Comparison of ENCODE assay signal across 8 cellular contexts in the genomic region with DNA sequence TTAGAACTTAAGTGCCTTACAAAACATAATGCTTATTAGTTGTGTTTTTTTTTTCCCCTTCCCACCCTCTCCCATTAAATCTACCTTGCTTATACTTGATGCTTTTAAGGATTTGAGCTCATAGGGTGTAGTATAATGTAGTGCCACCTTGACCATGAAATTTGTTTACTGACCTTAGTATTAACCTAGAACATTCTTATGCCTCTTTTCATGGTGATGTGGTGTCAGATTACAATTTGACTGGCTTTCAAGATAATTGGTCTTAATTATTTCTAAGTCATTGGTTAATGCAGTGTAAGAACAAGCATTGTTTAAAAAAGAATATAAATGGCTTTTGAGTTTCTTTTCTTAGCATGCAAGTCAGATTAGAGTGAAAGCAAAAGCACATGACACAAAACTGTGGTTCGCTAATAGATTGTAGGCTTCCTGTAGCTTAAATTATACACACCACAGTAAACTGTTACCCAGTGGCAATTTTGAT.
DNase-seq lines count a peak whose midpoint lies in the region; ATAC-seq and TF ChIP-seq lines count a peak whose summit lies in the region.

No MANE protein-coding gene starts in this region.

- intact Hi-C loops in gastrocnemius medialis (cut with DNase I; ENCODE audit: low total_unique reads) (no loop called here), posterior vena cava (cut with DNase I) (no loop called here)

- TF ChIP-seq POLR2A in gastrocnemius medialis (IDR thresholded peaks at IDR 0.05) = no peak

- no peak overlapping the region for H3K4me3 ChIP-seq in HL-60 (replicated peaks; ENCODE audit: insufficient read depth, low read length)
- H3K4me3 ChIP-seq in gastrocnemius medialis = no peak overlapping the region

- DNase-seq in HL-60 (ENCODE audit: low read depth in 1 of 2, low spot score in 1 of 2) = no peak
- DNase-seq in amniotic epithelial cell (ENCODE audit: low read depth) = peak; percentile 16
- DNase-seq in gastrocnemius medialis = no peak
- no peak for DNase-seq in posterior vena cava (ENCODE audit: low spot score)
- DNase-seq in NCI-H187 (lab: John Stamatoyannopoulos, UW) = no peak
- no peak for DNase-seq in NCI-H2196 treated with DMSO at 0.1 percent for 48 hours (lab: John Stamatoyannopoulos, UW; ENCODE audit: unreplicated experiment)

- H3K9me3 ChIP-seq in gastrocnemius medialis = no peaks in the 10 kb centered on the region

- no peak for TF ChIP-seq CTCF in HL-60 (IDR thresholded peaks at IDR 0.05; ENCODE audit: insufficient read depth, low read length)
- no peak for TF ChIP-seq CTCF in gastrocnemius medialis (IDR thresholded peaks at IDR 0.05 in 4 of 5, conservative IDR thresholded peaks at IDR 0.05 in 1 of 5)

- ATAC-seq in GM18502 (IDR thresholded peaks at IDR 0.05; ENCODE audit: poor library complexity, unreplicated experiment) = peak; percentile 68
- peak; percentile 65 for ATAC-seq in GM21526 (IDR thresholded peaks at IDR 0.05; ENCODE audit: low FRiP score, unreplicated experiment)
- ATAC-seq in gastrocnemius medialis = peak in 1 of 2 donors; percentile 25

- peak overlapping the region; percentile 28 for H3K27ac ChIP-seq in HL-60 (replicated peaks)
- H3K27ac ChIP-seq in gastrocnemius medialis = peak overlapping the region in 3 of 4 donors; percentile 31 to 58 (median 40)

- in situ Hi-C loops in gastrocnemius medialis (cut with MboI; ENCODE audit: low sequenced_read_pairs in 4 of 4) = no loop called here

- H3K4me1 ChIP-seq in gastrocnemius medialis = peaks cover 12 to 25% of the 10 kb centered on the region in 2 donors

- no peaks in the 10 kb centered on the region for H3K27me3 ChIP-seq in HL-60 (ENCODE audit: insufficient read depth, poor library complexity, severe bottlenecking)
- H3K27me3 ChIP-seq in gastrocnemius medialis = no peaks in the 10 kb centered on the region

- H3K36me3 ChIP-seq in gastrocnemius medialis = no peaks in the 10 kb centered on the region
